In genomic region chr4:183129675-183130074, GRCh38 we compare ENCODE assay signal across 1 cellular context.
TF ChIP-seq lines count a peak whose summit lies in the region.

No MANE protein-coding gene starts in this region.

TF ChIP-seq in SK-N-SH, 30 proteins besides CTCF, POLR2A, EP300 and RAD21 (continued from another document):
- no peak for TF ChIP-seq FOXJ3 (CRISPR knock-in tag; IDR thresholded peaks at IDR 0.05)
- TF ChIP-seq ELF1 (IDR thresholded peaks at IDR 0.05), result no peak
- TF ChIP-seq RCOR1 (IDR thresholded peaks at IDR 0.05; ENCODE audit: low read length), result peak; percentile 10; the same call in 1 of the 2 replicates
